ENCODE assay signal across 17 cellular contexts in the genomic region with DNA sequence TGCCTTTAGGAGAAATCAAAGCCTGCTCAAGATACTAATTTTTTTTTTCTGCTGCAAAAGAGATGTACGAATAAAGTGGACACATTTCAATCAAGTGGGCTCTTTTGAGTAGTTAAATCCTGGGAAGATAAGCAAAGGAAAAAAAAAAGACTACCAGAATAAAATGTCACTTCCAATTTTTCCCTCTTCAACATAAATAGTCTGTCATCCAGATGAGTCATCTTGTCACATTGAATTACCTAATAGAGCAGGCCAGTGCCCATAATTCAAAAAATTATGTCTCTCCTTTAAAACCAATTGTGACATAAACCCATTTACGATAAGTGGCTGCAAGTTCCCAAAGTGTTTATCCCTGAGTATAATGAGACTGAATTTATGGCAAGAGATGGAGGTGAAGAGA.
"Had no signal": no experiment of that assay in that cellular context is flagged by ENCODE, and none has a peak within 500 bp of the region (broad histone marks: within the 10 kb centered on the region; RNA-seq: fewer than 3 reads in every experiment).

No MANE protein-coding gene starts in this region.

- DNase-seq: colonic mucosa; effector memory CD4-positive, alpha-beta T cell; foreskin keratinocyte; glutamatergic neuron; heart right ventricle; hippocampal formation; left cardiac atrium; left ventricle myocardium superior; natural killer cell; pancreas; right lobe of liver; small intestine; stimulated activated CD4-positive, alpha-beta T cell treated with anti-CD3 and anti-CD28 coated beads, Interleukin-15, amount 100 ng/mL, for 24 hours; stimulated activated CD4-positive, alpha-beta T cell treated with anti-CD3 and anti-CD28 coated beads, Interleukin-2, amount 100 ng/mL, for 48 hours; stimulated activated naive B cell treated with anti-CD40 and anti-IgM and Interleukin-4, amounts not matched to agents 10 μg/mL and 1 μg/mL and 100 μg/mL, for 72 hours; upper lobe of right lung; uterus had no signal

- ATAC-seq: foreskin keratinocyte; heart right ventricle; left cardiac atrium; left ventricle myocardium superior; natural killer cell; pancreas; right lobe of liver; stimulated activated naive B cell treated with anti-CD40 and anti-IgM and Interleukin-4, amounts not matched to agents 10 μg/mL and 1 μg/mL and 100 μg/mL, for 72 hours; upper lobe of right lung had no signal
